Comparison of ENCODE assay signal across 8 cellular contexts in genomic region chr16:87297918-87298631, GRCh38. TPM values are rescaled to one million over a fixed set of nuclear protein-coding genes. Genes with fewer than 3 reads are reported as not detected.
DNase-seq lines count a peak whose midpoint lies in the region; ATAC-seq and TF ChIP-seq lines count a peak whose summit lies in the region.

No MANE protein-coding gene starts in this region.

- intact Hi-C loops in activated T-helper 2 cell treated with anti-CD3 and anti-CD28 coated beads, Interferon-gamma antibody, Interleukin-2, Interleukin-4, amounts not matched to agents 10 μg/mL and 5 μg/mL and 100 μg/mL, durations not matched to agents 14 hours and 24 hours and 36 hours (cut with micrococcal nuclease), result no loop called here

- ATAC-seq in WTC11 (peak; percentile 87), HG02610 (IDR thresholded peaks at IDR 0.05; ENCODE audit: unreplicated experiment) (no peak), GM19467 (IDR thresholded peaks at IDR 0.05; ENCODE audit: unreplicated experiment) (no peak)

- H3K23me2 ChIP-seq in H9 (ENCODE audit: insufficient read length, low read depth, low read length, poor library complexity, severe bottlenecking), result no peaks in the 10 kb centered on the region

- no peak overlapping the region for H3K9ac ChIP-seq in H9 (ENCODE audit: extremely low read depth, insufficient read length, low read length)

- no peak overlapping the region for H4K8ac ChIP-seq in H9 (replicated peaks; ENCODE audit: insufficient read length, low read depth, low read length)

- H3K14ac ChIP-seq in H9 (ENCODE audit: insufficient read depth, low read length), result no peak overlapping the region

- no peak overlapping the region for H3K4me2 ChIP-seq in H9 (ENCODE audit: insufficient read depth, insufficient read length, low read length)

- H2AFZ ChIP-seq in H9 (ENCODE audit: low read length), result no peak overlapping the region

- H3K4me1 ChIP-seq in H9 (ENCODE audit: insufficient read depth, low read length), result no peaks in the 10 kb centered on the region

- H3K4me3 Mint-ChIP-seq in H9, result no peak overlapping the region
- no peak overlapping the region for H3K4me3 Mint-ChIP-seq in WTC11
- H3K4me3 Mint-ChIP-seq in nephron progenitor cell, result peak overlapping the region; percentile 34
- no peak overlapping the region for H3K4me3 Mint-ChIP-seq in activated T-helper 2 cell treated with anti-CD3 and anti-CD28 coated beads, Interferon-gamma antibody, Interleukin-2, Interleukin-4, amounts not matched to agents 10 μg/mL and 5 μg/mL and 100 μg/mL, durations not matched to agents 14 hours and 24 hours and 36 hours (ENCODE audit: low read depth)

- peaks cover 3 to 5% of the 10 kb centered on the region in 2 experiments; a peak in 3 of 4 replicates for H3K4me1 Mint-ChIP-seq in H9
- H3K4me1 Mint-ChIP-seq in WTC11, result no peaks in the 10 kb centered on the region
- peaks cover 22% of the 10 kb centered on the region for H3K4me1 Mint-ChIP-seq in nephron progenitor cell
- peaks cover 19% of the 10 kb centered on the region for H3K4me1 Mint-ChIP-seq in activated T-helper 2 cell treated with anti-CD3 and anti-CD28 coated beads, Interferon-gamma antibody, Interleukin-2, Interleukin-4, amounts not matched to agents 10 μg/mL and 5 μg/mL and 100 μg/mL, durations not matched to agents 14 hours and 24 hours and 36 hours (ENCODE audit: low read depth)

- TF ChIP-seq CTCF in H9 (conservative IDR thresholded peaks at IDR 0.05) (peak; percentile 79), WTC11 (IDR thresholded peaks at IDR 0.05) (peak; percentile 49), epithelial cell of esophagus (IDR thresholded peaks at IDR 0.05; ENCODE audit: insufficient read depth, low read depth, low read length, missing control alignments) (peak; percentile 55), nephron progenitor cell (IDR thresholded peaks at IDR 0.05) (peak; percentile 60)

- H4K91ac ChIP-seq in H9 (ENCODE audit: insufficient read length, low read depth, low read length), result no peak overlapping the region

- no CpG with 5 or more reads among the region's 15 CpGs for whole genome bisulfite sequencing in H9 (ENCODE audit: extremely low coverage, insufficient read length, low lambda C conversion rate)

- H2BK5ac ChIP-seq in H9 (ENCODE audit: insufficient read length, low read length), result no peak overlapping the region

- no peak overlapping the region for H4K5ac ChIP-seq in H9 (ENCODE audit: insufficient read length, low read depth, low read length)

- H3K4ac ChIP-seq in H9 (ENCODE audit: low read depth, low read length), result no peak overlapping the region

- DNase-seq in AG08396 (ENCODE audit: low spot score) (peak; percentile 61), H9 (peak; percentile 70), WTC11 (ENCODE audit: low spot score) (peak; percentile 82), epithelial cell of esophagus (ENCODE audit: low read depth) (no peak), nephron progenitor cell (peak; percentile 79)
- DNase-seq in activated T-helper 2 cell treated with anti-CD3 and anti-CD28 coated beads, Interferon-gamma antibody, Interleukin-2, Interleukin-4, amounts not matched to agents 10 μg/mL and 5 μg/mL and 100 μg/mL, durations not matched to agents 14 hours and 24 hours and 36 hours (ENCODE audit: low spot score), result no peak

- no peaks in the 10 kb centered on the region for H3K79me2 ChIP-seq in H9 (ENCODE audit: insufficient read depth, low read length)

- no peak overlapping the region for H3T11ph ChIP-seq in H9 (ENCODE audit: low read length)

- H3K18ac ChIP-seq in H9 (ENCODE audit: insufficient read length, low read depth, low read length), result no peak overlapping the region

- no peak overlapping the region for H3K23ac ChIP-seq in H9 (ENCODE audit: insufficient read length, low read depth, low read length)

- no peak overlapping the region for H3K4me3 ChIP-seq in epithelial cell of esophagus (ENCODE audit: low read length)

- H2BK15ac ChIP-seq in H9 (ENCODE audit: low read depth, low read length), result no peak overlapping the region

- H3K36me3 Mint-ChIP-seq in H9 (ENCODE audit: insufficient read depth in 1 of 3, low read depth in 3 of 3), result no peaks in the 10 kb centered on the region; a peak in 1 of 7 replicates
- no peaks in the 10 kb centered on the region for H3K36me3 Mint-ChIP-seq in WTC11
- H3K36me3 Mint-ChIP-seq in nephron progenitor cell (ENCODE audit: low read depth), result peaks cover 12% of the 10 kb centered on the region
- H3K36me3 Mint-ChIP-seq in activated T-helper 2 cell treated with anti-CD3 and anti-CD28 coated beads, Interferon-gamma antibody, Interleukin-2, Interleukin-4, amounts not matched to agents 10 μg/mL and 5 μg/mL and 100 μg/mL, durations not matched to agents 14 hours and 24 hours and 36 hours (ENCODE audit: low read depth), result peaks cover 19% of the 10 kb centered on the region

- H3K27ac Mint-ChIP-seq in H9, result no peak overlapping the region
- no peak overlapping the region for H3K27ac Mint-ChIP-seq in WTC11
- H3K27ac Mint-ChIP-seq in nephron progenitor cell, result peak overlapping the region; percentile 61
- H3K27ac Mint-ChIP-seq in activated T-helper 2 cell treated with anti-CD3 and anti-CD28 coated beads, Interferon-gamma antibody, Interleukin-2, Interleukin-4, amounts not matched to agents 10 μg/mL and 5 μg/mL and 100 μg/mL, durations not matched to agents 14 hours and 24 hours and 36 hours, result no peak overlapping the region

- H3K27me3 Mint-ChIP-seq in H9 (ENCODE audit: low read depth) (no peaks in the 10 kb centered on the region; the same call in 1 of the 2 replicates), WTC11 (ENCODE audit: low read depth) (no peaks in the 10 kb centered on the region), nephron progenitor cell (ENCODE audit: low read depth, poor library complexity) (peaks cover 4% of the 10 kb centered on the region)
- H3K27me3 Mint-ChIP-seq in activated T-helper 2 cell treated with anti-CD3 and anti-CD28 coated beads, Interferon-gamma antibody, Interleukin-2, Interleukin-4, amounts not matched to agents 10 μg/mL and 5 μg/mL and 100 μg/mL, durations not matched to agents 14 hours and 24 hours and 36 hours (ENCODE audit: low read depth), result no peaks in the 10 kb centered on the region

- no peak overlapping the region for H3K56ac ChIP-seq in H9 (ENCODE audit: insufficient read length, low read depth, low read length)

- no peak overlapping the region for H2BK120ac ChIP-seq in H9 (ENCODE audit: low read depth, low read length, poor library complexity, severe bottlenecking)

- CTCF ChIA-PET in WTC11 (lab: Charles Lee), result interaction anchor here (0.6 to 2.9 kb wide), 50 partner anchors 8 to 1639 kb away, joined by 3 to 31 read pairs (median 4); partner anchors contain the start of genes C16orf95 and FBXO31

- H2BK20ac ChIP-seq in H9 (ENCODE audit: low read depth, low read length, poor library complexity, severe bottlenecking), result no peak overlapping the region

- H3K9me3 Mint-ChIP-seq in H9 (no peaks in the 10 kb centered on the region), WTC11 (no peaks in the 10 kb centered on the region), nephron progenitor cell (no peaks in the 10 kb centered on the region)
- H3K9me3 Mint-ChIP-seq in activated T-helper 2 cell treated with anti-CD3 and anti-CD28 coated beads, Interferon-gamma antibody, Interleukin-2, Interleukin-4, amounts not matched to agents 10 μg/mL and 5 μg/mL and 100 μg/mL, durations not matched to agents 14 hours and 24 hours and 36 hours, result peaks cover 4% of the 10 kb centered on the region

- no peaks in the 10 kb centered on the region for H3K9me3 ChIP-seq in H9 (ENCODE audit: control insufficient read depth, low read depth, low read length)

- H3K27ac ChIP-seq in H9 (ENCODE audit: insufficient read length, low read depth, low read length), result no peak overlapping the region

- no peaks in the 10 kb centered on the region for H3K27me3 ChIP-seq in H9 (ENCODE audit: insufficient read depth, low read length)

- H4K20me1 ChIP-seq in H9 (ENCODE audit: control insufficient read depth, insufficient read depth, insufficient read length), result peaks cover 3% of the 10 kb centered on the region

- POLR2A ChIA-PET in WTC11 (lab: Charles Lee), result interaction anchor here (0.5 to 1.1 kb wide), 2 partner anchors 14 to 86 kb away, joined by 3 read pairs; partner anchors contain the start of gene FBXO31

- H2AK5ac ChIP-seq in H9 (ENCODE audit: insufficient read length, low read length), result no peak overlapping the region

- H3K79me1 ChIP-seq in H9 (ENCODE audit: insufficient read depth, low read depth, low read length, poor library complexity, severe bottlenecking), result no peaks in the 10 kb centered on the region

- no peak overlapping the region for H2BK12ac ChIP-seq in H9 (ENCODE audit: insufficient read length, low read depth, low read length)

TF ChIP-seq in WTC11, 78 proteins besides CTCF, POLR2A, EP300 and RAD21 (continues in another document):
- no peak for TF ChIP-seq AFF4 (CRISPR knock-in tag; IDR thresholded peaks at IDR 0.05; ENCODE audit: borderline replicate concordance)

RNA-seq across cellular contexts. Expression of gene C16orf95, which starts 19.1 kb away (rescaled TPM):
- total RNA-seq in H9 (2021) (4.5 and 5.6 TPM in 2 replicates), WTC11 (2021) (5.7 to 7.5 TPM (median 7.1 TPM) in 3 replicates)
- total RNA-seq in activated T-helper 2 cell treated with anti-CD3 and anti-CD28 coated beads, Interferon-gamma antibody, Interleukin-2, Interleukin-4, amounts not matched to agents 10 μg/mL and 5 μg/mL and 100 μg/mL, durations not matched to agents 14 hours and 24 hours and 36 hours, result 12.3 and 12.4 TPM in 2 replicates

Comparison
In these comparisons a context has a peak if more than half of its experiments do, and no peak if none do; other contexts are left out.
1. DNase-seq: peak in AG08396 (single experiment), H9 (single experiment), WTC11 (single experiment) and nephron progenitor cell (single experiment); none in epithelial cell of esophagus (single experiment) and activated T-helper 2 cell treated with anti-CD3 and anti-CD28 coated beads, Interferon-gamma antibody, Interleukin-2, Interleukin-4, amounts not matched to agents 10 μg/mL and 5 μg/mL and 100 μg/mL, durations not matched to agents 14 hours and 24 hours and 36 hours (single experiment).
2. Peak in every context shown above with its lines, with median percentiles within 50 percentile points of each other: CTCF ChIP-seq.